Comparison of ENCODE assay signal across 8 cellular contexts in the genomic region with DNA sequence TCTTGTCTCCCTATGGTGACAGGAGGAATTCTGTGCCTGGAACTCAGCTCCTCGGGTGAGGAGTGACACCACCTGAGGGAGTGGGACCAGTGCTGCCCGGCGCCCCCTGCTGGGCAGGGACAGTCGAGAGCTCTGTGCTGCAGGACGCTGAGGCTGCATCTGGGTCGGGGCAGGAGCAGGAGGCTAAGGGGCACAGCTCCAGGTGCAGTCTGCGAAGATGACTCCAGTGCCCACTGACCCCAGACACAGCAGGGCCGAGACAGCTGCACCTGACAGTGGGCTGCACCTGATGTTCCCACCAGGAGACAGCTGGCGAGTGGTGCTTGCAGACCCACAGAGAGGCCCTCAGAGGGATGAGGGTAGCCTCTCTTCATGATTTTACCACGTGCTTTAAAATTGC.
DNase-seq lines count a peak whose midpoint lies in the region; ATAC-seq, FAIRE-seq and TF ChIP-seq lines count a peak whose summit lies in the region.

No MANE protein-coding gene starts in this region.

- H3K9me3 Mint-ChIP-seq in astrocyte (ENCODE audit: unreplicated experiment): peaks cover 3% of the 10 kb centered on the region
- H3K9me3 Mint-ChIP-seq in stimulated activated memory B cell treated with anti-CD40 and anti-IgM and Interleukin-4, amounts not matched to agents 10 μg/mL and 1 μg/mL and 100 μg/mL, for 72 hours: no peaks in the 10 kb centered on the region

- TF ChIP-seq CTCF in astrocyte (IDR thresholded peaks at IDR 0.05; ENCODE audit: insufficient read depth, low read depth, low read length) (peak; percentile 30), liver (IDR thresholded peaks at IDR 0.05; ENCODE audit: low read depth, low read length, missing input control) (peak; percentile 53)

- DNase-seq in SKM-1 (lab: John Stamatoyannopoulos, UW; ENCODE audit: unreplicated experiment) (peak; percentile 19), SKM-1 treated with dmso at 0.1 percent for 144 hours (lab: John Stamatoyannopoulos, UW; ENCODE audit: unreplicated experiment) (no peak), SK-N-DZ (ENCODE audit: low spot score) (peak; percentile 16), astrocyte (ENCODE audit: low read depth) (no peak), superior temporal gyrus (ENCODE audit: extremely low spot score) (no peak)

- peaks cover 29% of the 10 kb centered on the region for H3K36me3 Mint-ChIP-seq in astrocyte (ENCODE audit: low read depth, unreplicated experiment)
- H3K36me3 Mint-ChIP-seq in stimulated activated memory B cell treated with anti-CD40 and anti-IgM and Interleukin-4, amounts not matched to agents 10 μg/mL and 1 μg/mL and 100 μg/mL, for 72 hours: no peaks in the 10 kb centered on the region

- no peak overlapping the region for H3K27ac Mint-ChIP-seq in astrocyte (ENCODE audit: unreplicated experiment)
- no peak overlapping the region for H3K27ac Mint-ChIP-seq in stimulated activated memory B cell treated with anti-CD40 and anti-IgM and Interleukin-4, amounts not matched to agents 10 μg/mL and 1 μg/mL and 100 μg/mL, for 72 hours

- peaks cover 16% of the 10 kb centered on the region for H3K27me3 Mint-ChIP-seq in astrocyte (ENCODE audit: low read depth, unreplicated experiment)
- no peaks in the 10 kb centered on the region for H3K27me3 Mint-ChIP-seq in stimulated activated memory B cell treated with anti-CD40 and anti-IgM and Interleukin-4, amounts not matched to agents 10 μg/mL and 1 μg/mL and 100 μg/mL, for 72 hours

- no peaks in the 10 kb centered on the region for H3K9me3 ChIP-seq in astrocyte (ENCODE audit: insufficient read depth, low read depth, low read length)
- no peaks in the 10 kb centered on the region for H3K9me3 ChIP-seq in liver (ENCODE audit: control insufficient read depth in 4 of 4, low read length in 3 of 4)

- FAIRE-seq in astrocyte (lab: Jason Lieb, UNC): no peak

- H4K20me1 ChIP-seq in astrocyte (ENCODE audit: insufficient read depth, low read length): no peaks in the 10 kb centered on the region

- H3K4me3 ChIP-seq in astrocyte (ENCODE audit: insufficient read depth, low read depth, low read length) (no peak overlapping the region), liver (ENCODE audit: low read depth in 1 of 3, low read length in 3 of 3) (no peak overlapping the region)

- no peak overlapping the region for H3K4me2 ChIP-seq in astrocyte (ENCODE audit: low read length)

- H3K79me2 ChIP-seq in astrocyte (ENCODE audit: insufficient read depth, low read length): no peaks in the 10 kb centered on the region

- peak; percentile 42 for ATAC-seq in stimulated activated memory B cell treated with anti-CD40 and anti-IgM and Interleukin-4, amounts not matched to agents 10 μg/mL and 1 μg/mL and 100 μg/mL, for 72 hours
- ATAC-seq in GM21381 (IDR thresholded peaks at IDR 0.05; ENCODE audit: unreplicated experiment): no peak

- no peak overlapping the region for H2AFZ ChIP-seq in astrocyte (ENCODE audit: low read depth, low read length)

- H3K4me1 Mint-ChIP-seq in astrocyte (ENCODE audit: low read depth, unreplicated experiment): no peaks in the 10 kb centered on the region
- no peaks in the 10 kb centered on the region for H3K4me1 Mint-ChIP-seq in stimulated activated memory B cell treated with anti-CD40 and anti-IgM and Interleukin-4, amounts not matched to agents 10 μg/mL and 1 μg/mL and 100 μg/mL, for 72 hours

- no peak overlapping the region for H3K9ac ChIP-seq in astrocyte (ENCODE audit: low read length)
- H3K9ac ChIP-seq in liver (ENCODE audit: low read depth in 1 of 2, low read length in 2 of 2): no peak overlapping the region

- H3K27ac ChIP-seq in astrocyte (ENCODE audit: low read depth, low read length): no peak overlapping the region
- no peak overlapping the region for H3K27ac ChIP-seq in liver (ENCODE audit: low read depth in 1 of 2, low read length in 2 of 2)

- peak; percentile 56 to 73 for TF ChIP-seq RAD21 in liver (IDR thresholded peaks at IDR 0.05)

- WGBS in liver: 31% methylated on average over 10 of the region's 10 CpGs

- H3K27me3 ChIP-seq in astrocyte (ENCODE audit: insufficient read depth, low read length) (no peaks in the 10 kb centered on the region), liver (ENCODE audit: control insufficient read depth in 4 of 4, insufficient read depth in 4 of 4, low read length in 3 of 4) (peaks cover 0 to 4% (median 0%) of the 10 kb centered on the region in 4 donors)

- H3K4me3 Mint-ChIP-seq in astrocyte (ENCODE audit: unreplicated experiment): no peak overlapping the region
- no peak overlapping the region for H3K4me3 Mint-ChIP-seq in stimulated activated memory B cell treated with anti-CD40 and anti-IgM and Interleukin-4, amounts not matched to agents 10 μg/mL and 1 μg/mL and 100 μg/mL, for 72 hours

- H3K36me3 ChIP-seq in astrocyte (ENCODE audit: insufficient read depth, low read length) (peaks cover 3% of the 10 kb centered on the region), liver (ENCODE audit: control insufficient read depth in 4 of 4, insufficient read depth in 3 of 4, low read depth in 1 of 4, low read length in 3 of 4) (no peaks in the 10 kb centered on the region)

- no peaks in the 10 kb centered on the region for H3K4me1 ChIP-seq in astrocyte (ENCODE audit: insufficient read depth, low read length)
- H3K4me1 ChIP-seq in liver (ENCODE audit: control insufficient read depth in 4 of 4, insufficient read depth in 4 of 4, low read length in 3 of 4): no peaks in the 10 kb centered on the region

TF ChIP-seq in liver, 16 proteins besides CTCF, POLR2A, EP300 and RAD21:
- no peak for TF ChIP-seq HNF4A (conservative IDR thresholded peaks at IDR 0.05)
- no peak for TF ChIP-seq FOXA2 (IDR thresholded peaks at IDR 0.05)
- no peak for TF ChIP-seq JUND (IDR thresholded peaks at IDR 0.05)

Comparison
In these comparisons a context has a peak if more than half of its experiments do, and no peak if none do; other contexts are left out.
1. DNase-seq: peak in SKM-1 (single experiment) and SK-N-DZ (single experiment); none in SKM-1 treated with dmso at 0.1 percent for 144 hours (single experiment), astrocyte (single experiment) and superior temporal gyrus (single experiment).